ENCODE assay signal across 1 cellular context in the genomic region with DNA sequence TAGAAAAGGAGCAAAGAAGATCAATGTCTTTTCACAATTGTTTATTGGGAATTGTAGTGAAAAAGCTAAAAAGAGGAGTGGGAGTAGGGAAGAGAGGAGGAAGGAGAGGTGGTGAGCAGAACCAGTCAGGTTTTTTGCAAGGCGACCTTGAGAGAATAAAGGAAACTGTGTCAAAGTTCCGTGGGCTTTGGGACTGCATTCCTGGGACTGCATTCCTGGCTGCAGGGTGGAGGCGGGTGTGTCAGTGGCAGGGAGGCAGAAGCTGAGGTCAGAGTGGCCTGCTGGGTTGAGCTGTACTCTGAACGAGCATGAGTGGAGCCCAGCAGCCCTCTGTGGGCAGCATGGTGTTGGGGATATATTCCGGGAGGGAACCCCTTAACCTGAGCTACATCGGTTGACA.
TF ChIP-seq lines count a peak whose summit lies in the region.

No MANE protein-coding gene starts in this region.

TF ChIP-seq in GM23338, 12 proteins besides CTCF, POLR2A, EP300 and RAD21:
- no peak for TF ChIP-seq ZNF462 (CRISPR knock-in tag; IDR thresholded peaks at IDR 0.05)
- no peak for TF ChIP-seq ZNF114 (CRISPR knock-in tag; IDR thresholded peaks at IDR 0.05)
- TF ChIP-seq POLR2AphosphoS5 (IDR thresholded peaks at IDR 0.05; ENCODE audit: low read depth): no peak
- no peak for TF ChIP-seq STAT1 (IDR thresholded peaks at IDR 0.05; ENCODE audit: unreplicated experiment)
- TF ChIP-seq ETS1 (IDR thresholded peaks at IDR 0.05): no peak
